20 cellular contexts compared by ENCODE assay signal in the genomic region with DNA sequence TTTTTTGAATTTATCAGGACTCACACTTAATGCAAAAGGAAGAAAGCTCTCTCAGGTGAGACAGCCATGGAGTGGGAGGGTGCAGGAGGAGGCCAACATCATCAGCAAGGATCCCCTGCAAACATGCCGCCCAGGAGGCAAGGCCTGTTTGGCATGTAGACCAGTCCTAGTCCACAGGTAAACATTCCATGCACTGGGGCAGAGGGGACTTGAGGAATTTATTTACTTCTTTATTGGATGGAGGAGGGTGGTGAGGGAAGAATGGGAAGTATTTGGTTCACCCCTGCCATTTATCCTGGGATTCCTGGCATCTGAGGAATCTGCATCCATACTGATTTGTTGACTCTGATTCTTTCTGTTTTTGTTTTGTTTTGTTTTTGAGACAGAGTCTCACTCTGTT. TPM values are rescaled to one million over a fixed set of nuclear protein-coding genes. Genes with fewer than 3 reads are reported as not detected.
"Had no signal": no experiment of that assay in that cellular context is flagged by ENCODE, and none has a peak within 500 bp of the region (broad histone marks: within the 10 kb centered on the region; RNA-seq: fewer than 3 reads in every experiment).

No MANE protein-coding gene starts in this region.

- FAIRE-seq: endothelial cell of umbilical vein, pancreas had no signal

- ATAC-seq: activated CD8-positive, alpha-beta T cell treated with anti-CD3 and anti-CD28 coated beads for 36 hours; activated naive CD8-positive, alpha-beta T cell treated with anti-CD3 and anti-CD28 coated beads, Interleukin-2, amount 50 U/mL, for 24 hours; natural killer cell; pancreas; stimulated activated naive B cell treated with anti-CD40 and anti-IgM and Interleukin-4, amounts not matched to agents 10 μg/mL and 1 μg/mL and 100 μg/mL, for 72 hours had no signal

- H3K27me3 Mint-ChIP-seq: activated CD4-positive, alpha-beta T cell treated with anti-CD3 and anti-CD28 coated beads, Interleukin-2, amount 10 ng/mL, durations not matched to agents 24 days and 14 days; activated CD8-positive, alpha-beta T cell treated with anti-CD3 and anti-CD28 coated beads for 36 hours; activated naive CD4-positive, alpha-beta T cell treated with anti-CD3 and anti-CD28 coated beads, Interleukin-2, amount 10 ng/mL, durations not matched to agents 7 days and 5 days; activated naive CD8-positive, alpha-beta T cell treated with anti-CD3 and anti-CD28 coated beads, Interleukin-2, amount 50 U/mL, for 24 hours; activated T-cell treated with anti-CD3 and anti-CD28 coated beads, Interleukin-2, amount 50 U/mL, for 24 hours; stimulated activated naive B cell treated with anti-CD40 and anti-IgM and Interleukin-4, amounts not matched to agents 10 μg/mL and 1 μg/mL and 100 μg/mL, for 72 hours had no signal

- H3K36me3 ChIP-seq: breast epithelium, esophagus muscularis mucosa, neutrophil, pancreas, sigmoid colon, spleen, vagina had no signal

- DNase-seq: activated CD4-positive, alpha-beta T cell treated with anti-CD3 and anti-CD28 coated beads, Interleukin-2, amount 10 ng/mL, durations not matched to agents 24 days and 14 days; activated CD8-positive, alpha-beta T cell treated with anti-CD3 and anti-CD28 coated beads for 36 hours; activated naive CD4-positive, alpha-beta T cell treated with anti-CD3 and anti-CD28 coated beads, Interleukin-2, amount 10 ng/mL, durations not matched to agents 7 days and 5 days; activated naive CD8-positive, alpha-beta T cell treated with anti-CD3 and anti-CD28 coated beads, Interleukin-2, amount 50 U/mL, for 24 hours; activated T-cell treated with anti-CD3 and anti-CD28 coated beads, Interleukin-2, amount 50 U/mL, for 24 hours; effector CD4-positive, alpha-beta T cell; left cardiac atrium; natural killer cell; pancreas; sigmoid colon; spleen; stimulated activated CD4-positive, alpha-beta T cell treated with anti-CD3 and anti-CD28 coated beads, Interleukin-4, amount 100 ng/mL, for 4 hours; stimulated activated naive B cell treated with anti-CD40 and anti-IgM and Interleukin-4, amounts not matched to agents 10 μg/mL and 1 μg/mL and 100 μg/mL, for 72 hours; T-helper 1 cell; T-helper 9 cell had no signal

- H3K4me1 Mint-ChIP-seq: activated CD4-positive, alpha-beta T cell treated with anti-CD3 and anti-CD28 coated beads, Interleukin-2, amount 10 ng/mL, durations not matched to agents 24 days and 14 days; activated naive CD4-positive, alpha-beta T cell treated with anti-CD3 and anti-CD28 coated beads, Interleukin-2, amount 10 ng/mL, durations not matched to agents 7 days and 5 days; activated naive CD8-positive, alpha-beta T cell treated with anti-CD3 and anti-CD28 coated beads, Interleukin-2, amount 50 U/mL, for 24 hours; natural killer cell had no signal

- H3K27ac Mint-ChIP-seq: activated CD4-positive, alpha-beta T cell treated with anti-CD3 and anti-CD28 coated beads, Interleukin-2, amount 10 ng/mL, durations not matched to agents 24 days and 14 days; activated CD8-positive, alpha-beta T cell treated with anti-CD3 and anti-CD28 coated beads for 36 hours; activated naive CD8-positive, alpha-beta T cell treated with anti-CD3 and anti-CD28 coated beads, Interleukin-2, amount 50 U/mL, for 24 hours; activated T-cell treated with anti-CD3 and anti-CD28 coated beads, Interleukin-2, amount 50 U/mL, for 24 hours; natural killer cell; stimulated activated naive B cell treated with anti-CD40 and anti-IgM and Interleukin-4, amounts not matched to agents 10 μg/mL and 1 μg/mL and 100 μg/mL, for 72 hours had no signal

- H3K36me3 Mint-ChIP-seq: activated naive CD4-positive, alpha-beta T cell treated with anti-CD3 and anti-CD28 coated beads, Interleukin-2, amount 10 ng/mL, durations not matched to agents 7 days and 5 days; natural killer cell; stimulated activated naive B cell treated with anti-CD40 and anti-IgM and Interleukin-4, amounts not matched to agents 10 μg/mL and 1 μg/mL and 100 μg/mL, for 72 hours had no signal

- H3K4me3 ChIP-seq: breast epithelium, esophagus muscularis mucosa, pancreas, sigmoid colon, spleen, vagina had no signal

- H3K4me1 ChIP-seq: breast epithelium, esophagus muscularis mucosa, pancreas, sigmoid colon, vagina had no signal

- H3K9me3 ChIP-seq: breast epithelium, esophagus muscularis mucosa, neutrophil, pancreas, sigmoid colon, spleen, vagina had no signal

- H3K27ac ChIP-seq: breast epithelium, neutrophil, pancreas, sigmoid colon, spleen, vagina had no signal

- H3K27me3 ChIP-seq: breast epithelium, esophagus muscularis mucosa, pancreas, sigmoid colon, spleen, vagina had no signal

- H3K9me3 Mint-ChIP-seq: activated CD4-positive, alpha-beta T cell treated with anti-CD3 and anti-CD28 coated beads, Interleukin-2, amount 10 ng/mL, durations not matched to agents 24 days and 14 days; activated CD8-positive, alpha-beta T cell treated with anti-CD3 and anti-CD28 coated beads for 36 hours; activated naive CD4-positive, alpha-beta T cell treated with anti-CD3 and anti-CD28 coated beads, Interleukin-2, amount 10 ng/mL, durations not matched to agents 7 days and 5 days; activated naive CD8-positive, alpha-beta T cell treated with anti-CD3 and anti-CD28 coated beads, Interleukin-2, amount 50 U/mL, for 24 hours; activated T-cell treated with anti-CD3 and anti-CD28 coated beads, Interleukin-2, amount 50 U/mL, for 24 hours; natural killer cell; stimulated activated naive B cell treated with anti-CD40 and anti-IgM and Interleukin-4, amounts not matched to agents 10 μg/mL and 1 μg/mL and 100 μg/mL, for 72 hours had no signal

- H3K4me3 Mint-ChIP-seq: activated CD4-positive, alpha-beta T cell treated with anti-CD3 and anti-CD28 coated beads, Interleukin-2, amount 10 ng/mL, durations not matched to agents 24 days and 14 days; activated CD8-positive, alpha-beta T cell treated with anti-CD3 and anti-CD28 coated beads for 36 hours; activated naive CD4-positive, alpha-beta T cell treated with anti-CD3 and anti-CD28 coated beads, Interleukin-2, amount 10 ng/mL, durations not matched to agents 7 days and 5 days; activated naive CD8-positive, alpha-beta T cell treated with anti-CD3 and anti-CD28 coated beads, Interleukin-2, amount 50 U/mL, for 24 hours; activated T-cell treated with anti-CD3 and anti-CD28 coated beads, Interleukin-2, amount 50 U/mL, for 24 hours; natural killer cell; stimulated activated naive B cell treated with anti-CD40 and anti-IgM and Interleukin-4, amounts not matched to agents 10 μg/mL and 1 μg/mL and 100 μg/mL, for 72 hours had no signal

RNA-seq across cellular contexts. Expression of a gene that starts 50.4 kb away (rescaled TPM):
- total RNA-seq: activated CD4-positive, alpha-beta T cell treated with anti-CD3 and anti-CD28 coated beads, Interleukin-2, amount 10 ng/mL, durations not matched to agents 24 days and 14 days; activated CD8-positive, alpha-beta T cell treated with anti-CD3 and anti-CD28 coated beads for 36 hours had no signal
